20 cellular contexts compared by ENCODE assay signal in the genomic region with DNA sequence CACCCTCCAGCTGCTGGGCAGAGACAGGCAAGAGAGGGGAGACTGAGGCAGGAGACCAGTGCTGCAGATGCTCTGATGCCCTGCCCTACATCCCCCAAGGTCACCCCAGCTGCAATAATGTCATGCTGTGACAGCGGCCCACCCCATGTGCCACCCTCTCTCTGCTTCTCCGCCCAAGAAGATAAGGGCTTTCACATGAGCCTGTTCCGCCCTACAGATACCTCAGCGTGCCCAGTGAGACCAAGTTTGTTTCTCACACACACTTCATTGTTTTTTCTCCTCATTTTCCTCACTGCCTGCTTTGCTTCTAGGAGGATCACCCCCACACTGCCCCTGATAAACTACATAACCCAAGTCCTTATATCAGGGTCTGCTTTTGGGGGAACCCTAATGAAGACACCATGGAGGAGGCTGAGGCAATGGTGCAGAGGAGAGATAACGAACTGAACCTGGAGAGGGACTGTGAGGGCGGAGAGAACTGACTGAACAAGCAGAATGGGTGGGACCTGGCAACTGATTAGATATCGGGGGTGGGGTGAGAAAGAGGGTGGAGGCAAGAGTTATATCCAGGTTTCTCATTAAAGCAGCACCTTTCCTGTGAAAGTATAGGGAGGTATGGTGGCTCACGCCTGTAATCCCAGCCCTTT. TPM values are rescaled to one million over a fixed set of nuclear protein-coding genes. Genes with fewer than 3 reads are reported as not detected.
DNase-seq lines count a peak whose midpoint lies in the region; FAIRE-seq and TF ChIP-seq lines count a peak whose summit lies in the region.
"Had no signal": no experiment of that assay in that cellular context is flagged by ENCODE, and none has a peak within 500 bp of the region (broad histone marks: within the 10 kb centered on the region; RNA-seq: fewer than 3 reads in every experiment).

No MANE protein-coding gene starts in this region.

- no peaks in the 10 kb centered on the region for H3K36me3 ChIP-seq in HEK293 (ENCODE audit: control insufficient read depth in 2 of 2, insufficient read depth in 1 of 2, low read length in 2 of 2)
- no peaks in the 10 kb centered on the region for H3K36me3 ChIP-seq in astrocyte (ENCODE audit: insufficient read depth, low read length)
- no peaks in the 10 kb centered on the region for H3K36me3 ChIP-seq in hepatocyte (replicated peaks; ENCODE audit: insufficient read depth, low read depth)
- no peaks in the 10 kb centered on the region for H3K36me3 ChIP-seq in kidney (ENCODE audit: control insufficient read depth in 1 of 2, insufficient read depth in 2 of 2, low read length in 2 of 2)

- H3K9ac ChIP-seq in astrocyte (ENCODE audit: low read length) (no peak overlapping the region), kidney (ENCODE audit: low read length in 2 of 2) (no peak overlapping the region)

- no peaks in the 10 kb centered on the region for H3K9me2 ChIP-seq in hepatocyte (replicated peaks; ENCODE audit: insufficient read depth)

- FAIRE-seq in astrocyte (lab: Jason Lieb, UNC) (no peak), kidney (lab: Jason Lieb, UNC) (no peak)
- FAIRE-seq: endometrium, H54 had no signal

- intact Hi-C loops in kidney (cut with DNase I) = no loop called here

- H3K9me3 ChIP-seq in HEK293 (ENCODE audit: control insufficient read depth, insufficient read depth, low read depth, low read length) (no peaks in the 10 kb centered on the region), astrocyte (ENCODE audit: insufficient read depth, low read depth, low read length) (no peaks in the 10 kb centered on the region), hepatocyte (ENCODE audit: low read depth) (no peaks in the 10 kb centered on the region), kidney (ENCODE audit: control insufficient read depth in 1 of 2, low read length in 2 of 2) (no peaks in the 10 kb centered on the region)

- CTCF ChIA-PET in HEK293 (lab: Yijun Ruan, JAX) = interaction anchor here (0.7 kb wide), 1 partner anchor 174 kb away, joined by 4 read pairs; no protein-coding TSS in a partner anchor
- CTCF ChIA-PET in activated CD4-positive, alpha-beta memory T cell treated with anti-CD3 and anti-CD28 coated beads, Interleukin-2, amount 10 ng/mL, durations not matched to agents 7 days and 5 days (lab: Charles Lee) = no interaction called here

- POLR2A ChIA-PET in HEK293 (lab: Yijun Ruan, JAX) = no interaction called here
- POLR2A ChIA-PET in activated CD4-positive, alpha-beta memory T cell treated with anti-CD3 and anti-CD28 coated beads, Interleukin-2, amount 10 ng/mL, durations not matched to agents 7 days and 5 days (lab: Charles Lee) = no interaction called here

- 53% methylated on average over 8 of the region's 8 CpGs for WGBS in hepatocyte (ENCODE audit: low lambda C conversion rate, missing lambda C conversion rate)

- no peaks in the 10 kb centered on the region for H3K27me3 ChIP-seq in astrocyte (ENCODE audit: insufficient read depth, low read length)
- no peaks in the 10 kb centered on the region for H3K27me3 ChIP-seq in hepatocyte

- H3K27me3 Mint-ChIP-seq in astrocyte (ENCODE audit: low read depth, unreplicated experiment) = peaks cover 29% of the 10 kb centered on the region
- peaks cover 2% of the 10 kb centered on the region for H3K27me3 Mint-ChIP-seq in progenitor cell of endocrine pancreas
- peaks cover 13% of the 10 kb centered on the region for H3K27me3 Mint-ChIP-seq in activated CD4-positive, alpha-beta memory T cell treated with anti-CD3 and anti-CD28 coated beads, Interleukin-2, amount 10 ng/mL, durations not matched to agents 7 days and 5 days

- no peak for TF ChIP-seq CTCF in HEK293 (tag by site-specific recombination; IDR thresholded peaks at IDR 0.05)
- TF ChIP-seq CTCF in astrocyte (IDR thresholded peaks at IDR 0.05; ENCODE audit: insufficient read depth, low read depth, low read length) = no peak
- no peak for TF ChIP-seq CTCF in hepatocyte (IDR thresholded peaks at IDR 0.05; ENCODE audit: poor library complexity)
- no peak for TF ChIP-seq CTCF in progenitor cell of endocrine pancreas (IDR thresholded peaks at IDR 0.05; ENCODE audit: unreplicated experiment)
- no peak for TF ChIP-seq CTCF in kidney (IDR thresholded peaks at IDR 0.05; ENCODE audit: borderline replicate concordance, extremely low read depth, insufficient read depth)

- H2AFZ ChIP-seq in astrocyte (ENCODE audit: low read depth, low read length) = no peak overlapping the region
- H2AFZ ChIP-seq in hepatocyte = no peak overlapping the region

- H3K9me3 Mint-ChIP-seq in astrocyte (ENCODE audit: unreplicated experiment) (no peaks in the 10 kb centered on the region), progenitor cell of endocrine pancreas (ENCODE audit: low read depth) (no peaks in the 10 kb centered on the region)
- H3K9me3 Mint-ChIP-seq in activated CD4-positive, alpha-beta memory T cell treated with anti-CD3 and anti-CD28 coated beads, Interleukin-2, amount 10 ng/mL, durations not matched to agents 7 days and 5 days = no peaks in the 10 kb centered on the region
- H3K9me3 Mint-ChIP-seq: naive B cell; stimulated activated effector memory CD8-positive, alpha-beta T cell treated with anti-CD3 and anti-CD28 coated beads, Interleukin-12 subunit alpha, Interleukin-12 subunit beta, amount 100 ng/mL, for 72 hours had no signal

- H3K79me2 ChIP-seq in astrocyte (ENCODE audit: insufficient read depth, low read length) = no peaks in the 10 kb centered on the region
- no peaks in the 10 kb centered on the region for H3K79me2 ChIP-seq in hepatocyte

- H3K4me1 Mint-ChIP-seq in astrocyte (ENCODE audit: low read depth, unreplicated experiment) = no peaks in the 10 kb centered on the region
- H3K4me1 Mint-ChIP-seq in progenitor cell of endocrine pancreas (ENCODE audit: low read depth) = peaks cover 11% of the 10 kb centered on the region
- H3K4me1 Mint-ChIP-seq in activated CD4-positive, alpha-beta memory T cell treated with anti-CD3 and anti-CD28 coated beads, Interleukin-2, amount 10 ng/mL, durations not matched to agents 7 days and 5 days = peaks cover 2% of the 10 kb centered on the region
- H3K4me1 Mint-ChIP-seq: naive B cell; stimulated activated effector memory CD8-positive, alpha-beta T cell treated with anti-CD3 and anti-CD28 coated beads, Interleukin-12 subunit alpha, Interleukin-12 subunit beta, amount 100 ng/mL, for 72 hours had no signal

- H3K36me3 Mint-ChIP-seq in astrocyte (ENCODE audit: low read depth, unreplicated experiment) = no peaks in the 10 kb centered on the region
- H3K36me3 Mint-ChIP-seq in progenitor cell of endocrine pancreas (ENCODE audit: insufficient read depth) = no peaks in the 10 kb centered on the region
- no peaks in the 10 kb centered on the region for H3K36me3 Mint-ChIP-seq in activated CD4-positive, alpha-beta memory T cell treated with anti-CD3 and anti-CD28 coated beads, Interleukin-2, amount 10 ng/mL, durations not matched to agents 7 days and 5 days (ENCODE audit: low read depth)
- H3K36me3 Mint-ChIP-seq: naive B cell; stimulated activated effector memory CD8-positive, alpha-beta T cell treated with anti-CD3 and anti-CD28 coated beads, Interleukin-12 subunit alpha, Interleukin-12 subunit beta, amount 100 ng/mL, for 72 hours had no signal

- H3K4me3 Mint-ChIP-seq in astrocyte (ENCODE audit: unreplicated experiment) (peak overlapping the region; percentile 6), progenitor cell of endocrine pancreas (ENCODE audit: low read depth) (no peak overlapping the region)
- no peak overlapping the region for H3K4me3 Mint-ChIP-seq in activated CD4-positive, alpha-beta memory T cell treated with anti-CD3 and anti-CD28 coated beads, Interleukin-2, amount 10 ng/mL, durations not matched to agents 7 days and 5 days
- H3K4me3 Mint-ChIP-seq: naive B cell; stimulated activated effector memory CD8-positive, alpha-beta T cell treated with anti-CD3 and anti-CD28 coated beads, Interleukin-12 subunit alpha, Interleukin-12 subunit beta, amount 100 ng/mL, for 72 hours had no signal

- H3K4me2 ChIP-seq in astrocyte (ENCODE audit: low read length) = no peak overlapping the region
- H3K4me2 ChIP-seq in hepatocyte = no peak overlapping the region

- H3K27ac Mint-ChIP-seq in astrocyte (ENCODE audit: unreplicated experiment) = no peak overlapping the region
- H3K27ac Mint-ChIP-seq in progenitor cell of endocrine pancreas = peak overlapping the region; percentile 19
- H3K27ac Mint-ChIP-seq in activated CD4-positive, alpha-beta memory T cell treated with anti-CD3 and anti-CD28 coated beads, Interleukin-2, amount 10 ng/mL, durations not matched to agents 7 days and 5 days = no peak overlapping the region
- H3K27ac Mint-ChIP-seq: stimulated activated effector memory CD8-positive, alpha-beta T cell treated with anti-CD3 and anti-CD28 coated beads, Interleukin-12 subunit alpha, Interleukin-12 subunit beta, amount 100 ng/mL, for 72 hours had no signal

- H3K27ac ChIP-seq in HEK293 (ENCODE audit: extremely low read depth, low read depth, low read length) (no peak overlapping the region), astrocyte (ENCODE audit: low read depth, low read length) (no peak overlapping the region), hepatocyte (peak overlapping the region; percentile 75), kidney (ENCODE audit: low read depth in 2 of 2, low read length in 2 of 2) (no peak overlapping the region)

- H3K4me3 ChIP-seq in HEK293 (ENCODE audit: low read depth, low read length) (no peak overlapping the region), astrocyte (ENCODE audit: insufficient read depth, low read depth, low read length) (no peak overlapping the region), hepatocyte (no peak overlapping the region), kidney (ENCODE audit: low read length in 2 of 2) (no peak overlapping the region)

- H4K20me1 ChIP-seq in astrocyte (ENCODE audit: insufficient read depth, low read length) (no peaks in the 10 kb centered on the region), hepatocyte (ENCODE audit: insufficient read depth, poor library complexity, severe bottlenecking) (no peaks in the 10 kb centered on the region)

- H3K4me1 ChIP-seq in HEK293 (ENCODE audit: control insufficient read depth, insufficient read depth, low read length) (no peaks in the 10 kb centered on the region), astrocyte (ENCODE audit: insufficient read depth, low read length) (no peaks in the 10 kb centered on the region), hepatocyte (ENCODE audit: insufficient read depth) (peaks cover 12% of the 10 kb centered on the region), kidney (ENCODE audit: control insufficient read depth in 1 of 2, insufficient read depth in 1 of 2, low read depth in 1 of 2, low read length in 2 of 2) (peaks cover 0 to 2% of the 10 kb centered on the region in 2 donors)

- DNase-seq in astrocyte (ENCODE audit: low read depth) = no peak
- peak; percentile 65 for DNase-seq in hepatocyte (ENCODE audit: low spot score)
- DNase-seq in progenitor cell of endocrine pancreas (ENCODE audit: low spot score, unreplicated experiment) = no peak
- DNase-seq in 8988T = no peak
- DNase-seq in kidney = no peak
- no peak for DNase-seq in activated CD4-positive, alpha-beta memory T cell treated with anti-CD3 and anti-CD28 coated beads, Interleukin-2, amount 10 ng/mL, durations not matched to agents 7 days and 5 days
- no peak for DNase-seq in Kasumi-1 (lab: John Stamatoyannopoulos, UW)
- DNase-seq: activated CD4-positive, CD25-positive, alpha-beta regulatory T cell treated with anti-CD3 and anti-CD28 coated beads, Interleukin-2, amount 50 U/mL, for 72 hours; activated naive CD4-positive, alpha-beta T cell treated with anti-CD3 and anti-CD28 coated beads, Interleukin-2, amount 50 U/mL, for 16 hours; aorta; naive B cell; NCI-H1105 treated with DMSO at 0.1 percent for 48 hours; NCI-H2081 treated with DMSO at 0.1 percent for 48 hours; NK-92 treated with Interleukin-12 subunit alpha and Interleukin-12 subunit beta, amount 100 ng/mL, for 24 hours; RPMI8226; T-helper 9 cell had no signal

RNA-seq across cellular contexts. Expression of gene TSKU, which starts 37.5 kb away (rescaled TPM):
- total RNA-seq in astrocyte = 57.9 and 69.6 TPM in 2 replicates
- 61.9 and 62.9 TPM in 2 replicates for total RNA-seq in hepatocyte
- polyA plus RNA-seq in hepatocyte = 73.7 and 81.9 TPM in 2 replicates
- total RNA-seq in progenitor cell of endocrine pancreas = 27.1 and 29.8 TPM in 2 replicates
- total RNA-seq in kidney = 27.3 TPM
- polyA plus RNA-seq in kidney (ENCODE audit: insufficient read depth, low read depth, low replicate concordance) = 41.0 TPM
- total RNA-seq in activated CD4-positive, alpha-beta memory T cell treated with anti-CD3 and anti-CD28 coated beads, Interleukin-2, amount 10 ng/mL, durations not matched to agents 7 days and 5 days = 1 to 10 TPM in 1 of 2 experiments, under 1 TPM in 1; 0.85 to 1.2 TPM

Comparison
In these comparisons a context has a peak if more than half of its experiments do, and no peak if none do; other contexts are left out.
1. RNA of gene TSKU, which starts 37.5 kb away (total RNA-seq): 61.9 to 62.9 TPM in hepatocyte, 57.9 to 69.6 TPM in astrocyte, 27.1 to 29.8 TPM in progenitor cell of endocrine pancreas and 27.3 TPM in kidney (single experiment); 0.85 to 1.2 TPM in activated CD4-positive, alpha-beta memory T cell treated with anti-CD3 and anti-CD28 coated beads, Interleukin-2, amount 10 ng/mL, durations not matched to agents 7 days and 5 days; every median in the first group is over 10 times any median in the second.